Comparison of ENCODE assay signal across 8 cellular contexts in genomic region chr5:140648132-140648432, GRCh38.
DNase-seq lines count a peak whose midpoint lies in the region; ATAC-seq lines count a peak whose summit lies in the region.

No MANE protein-coding gene starts in this region.

- no peaks in the 10 kb centered on the region for H3K9me3 Mint-ChIP-seq in T-helper 1 cell treated with Interleukin-12 subunit alpha and Interleukin-12 subunit beta and Interleukin-4 antibody, amounts not matched to agents 30 μg/mL and 1 μg/mL, for 36 hours
- no peaks in the 10 kb centered on the region for H3K9me3 Mint-ChIP-seq in stimulated activated effector memory CD8-positive, alpha-beta T cell treated with anti-CD3 and anti-CD28 coated beads, Interleukin-12 subunit alpha, Interleukin-12 subunit beta, amount 100 ng/mL, for 72 hours

- no peak for ATAC-seq in stimulated activated effector memory CD8-positive, alpha-beta T cell treated with anti-CD3 and anti-CD28 coated beads, Interleukin-12 subunit alpha, Interleukin-12 subunit beta, amount 100 ng/mL, for 72 hours
- no peak for ATAC-seq in HG02759 (IDR thresholded peaks at IDR 0.05; ENCODE audit: unreplicated experiment)

- peak overlapping the region; percentile 99 for H3K27ac Mint-ChIP-seq in T-helper 1 cell treated with Interleukin-12 subunit alpha and Interleukin-12 subunit beta and Interleukin-4 antibody, amounts not matched to agents 30 μg/mL and 1 μg/mL, for 36 hours
- H3K27ac Mint-ChIP-seq in stimulated activated effector memory CD8-positive, alpha-beta T cell treated with anti-CD3 and anti-CD28 coated beads, Interleukin-12 subunit alpha, Interleukin-12 subunit beta, amount 100 ng/mL, for 72 hours: peak overlapping the region; percentile 95

- peaks cover 22% of the 10 kb centered on the region for H3K4me1 Mint-ChIP-seq in T-helper 1 cell treated with Interleukin-12 subunit alpha and Interleukin-12 subunit beta and Interleukin-4 antibody, amounts not matched to agents 30 μg/mL and 1 μg/mL, for 36 hours (ENCODE audit: low read depth)
- peaks cover 50% of the 10 kb centered on the region for H3K4me1 Mint-ChIP-seq in stimulated activated effector memory CD8-positive, alpha-beta T cell treated with anti-CD3 and anti-CD28 coated beads, Interleukin-12 subunit alpha, Interleukin-12 subunit beta, amount 100 ng/mL, for 72 hours

- peak overlapping the region; percentile 100 for H3K4me3 Mint-ChIP-seq in T-helper 1 cell treated with Interleukin-12 subunit alpha and Interleukin-12 subunit beta and Interleukin-4 antibody, amounts not matched to agents 30 μg/mL and 1 μg/mL, for 36 hours
- peak overlapping the region; percentile 88 for H3K4me3 Mint-ChIP-seq in stimulated activated effector memory CD8-positive, alpha-beta T cell treated with anti-CD3 and anti-CD28 coated beads, Interleukin-12 subunit alpha, Interleukin-12 subunit beta, amount 100 ng/mL, for 72 hours

- no peaks in the 10 kb centered on the region for H3K27me3 Mint-ChIP-seq in T-helper 1 cell treated with Interleukin-12 subunit alpha and Interleukin-12 subunit beta and Interleukin-4 antibody, amounts not matched to agents 30 μg/mL and 1 μg/mL, for 36 hours (ENCODE audit: low read depth)

- peaks cover 42% of the 10 kb centered on the region for H3K36me3 Mint-ChIP-seq in T-helper 1 cell treated with Interleukin-12 subunit alpha and Interleukin-12 subunit beta and Interleukin-4 antibody, amounts not matched to agents 30 μg/mL and 1 μg/mL, for 36 hours (ENCODE audit: low read depth)
- peaks cover 94% of the 10 kb centered on the region for H3K36me3 Mint-ChIP-seq in stimulated activated effector memory CD8-positive, alpha-beta T cell treated with anti-CD3 and anti-CD28 coated beads, Interleukin-12 subunit alpha, Interleukin-12 subunit beta, amount 100 ng/mL, for 72 hours

- DNase-seq in NCI-H2029 (lab: John Stamatoyannopoulos, UW): peak; percentile 8
- DNase-seq in NCI-H2029 treated with DMSO at 0.1 percent for 48 hours (lab: John Stamatoyannopoulos, UW): no peak
- DNase-seq in germinal center (ENCODE audit: low spot score): peak; percentile 51
- no peak for DNase-seq in stimulated activated effector memory CD8-positive, alpha-beta T cell treated with anti-CD3 and anti-CD28 coated beads, Interleukin-12 subunit alpha, Interleukin-12 subunit beta, amount 100 ng/mL, for 72 hours (ENCODE audit: low spot score in 2 of 2)
- no peak for DNase-seq in ecto neural progenitor cell (ENCODE audit: low spot score)
- DNase-seq in KG1 (lab: John Stamatoyannopoulos, UW): no peak

Comparison
In these comparisons a context has a peak if more than half of its experiments do, and no peak if none do; other contexts are left out.
1. DNase-seq: peak in NCI-H2029 (single experiment) and germinal center (single experiment); none in NCI-H2029 treated with DMSO at 0.1 percent for 48 hours (single experiment), stimulated activated effector memory CD8-positive, alpha-beta T cell treated with anti-CD3 and anti-CD28 coated beads, Interleukin-12 subunit alpha, Interleukin-12 subunit beta, amount 100 ng/mL, for 72 hours (0 of 2), ecto neural progenitor cell (single experiment) and KG1 (single experiment).